ENCODE assay signal across 17 cellular contexts in genomic region chr4:15929555-15929954, GRCh38. TPM values are rescaled to one million over a fixed set of nuclear protein-coding genes. Genes with fewer than 3 reads are reported as not detected.
DNase-seq lines count a peak whose midpoint lies in the region; ATAC-seq and TF ChIP-seq lines count a peak whose summit lies in the region.
"Had no signal": no experiment of that assay in that cellular context is flagged by ENCODE, and none has a peak within 500 bp of the region (broad histone marks: within the 10 kb centered on the region; RNA-seq: fewer than 3 reads in every experiment).

No MANE protein-coding gene starts in this region.

- H3K4me3 Mint-ChIP-seq in activated CD8-positive, alpha-beta T cell treated with anti-CD3 and anti-CD28 coated beads for 36 hours, result no peak overlapping the region
- H3K4me3 Mint-ChIP-seq in activated CD8-positive, alpha-beta T cell treated with anti-CD3 and anti-CD28 coated beads, Interleukin-2, amount 10 ng/mL, durations not matched to agents 7 days and 5 days, result no peak overlapping the region
- no peak overlapping the region for H3K4me3 Mint-ChIP-seq in activated T-helper 17 cell treated with anti-CD3 and anti-CD28 coated beads, Interleukin-2, amount 50 U/mL, for 72 hours
- H3K4me3 Mint-ChIP-seq: CD4-positive, CD25-positive, alpha-beta regulatory T cell had no signal

- no peaks in the 10 kb centered on the region for H3K79me1 ChIP-seq in trophoblast cell (ENCODE audit: low read length)

- H3K79me2 ChIP-seq in trophoblast cell (ENCODE audit: control insufficient read depth, insufficient read depth, low read length, poor library complexity), result no peaks in the 10 kb centered on the region

- TF ChIP-seq EP300 in esophagus muscularis mucosa (IDR thresholded peaks at IDR 0.05), result no peak

- no peak for TF ChIP-seq CTCF in activated CD8-positive, alpha-beta T cell treated with anti-CD3 and anti-CD28 coated beads for 36 hours (IDR thresholded peaks at IDR 0.05)
- no peak for TF ChIP-seq CTCF in esophagus muscularis mucosa (IDR thresholded peaks at IDR 0.05)

- peak overlapping the region in 3 of 11 experiments; percentile 7 to 34 (median 12); a peak in 4 of 22 replicates for H3K9ac ChIP-seq in BLaER1 treated with 17β-estradiol and CSF1 and Interleukin-3, amounts not matched to agents 10 nM and 100 nM
- no peak overlapping the region for H3K9ac ChIP-seq in trophoblast cell (ENCODE audit: low read length)
- H3K9ac ChIP-seq: GM23248 had no signal

- H4K8ac ChIP-seq in trophoblast cell (ENCODE audit: low read depth, low read length), result no peak overlapping the region

- H2BK12ac ChIP-seq in trophoblast cell (ENCODE audit: low read length), result no peak overlapping the region

- no peaks in the 10 kb centered on the region for H4K20me1 ChIP-seq in BLaER1 treated with 17β-estradiol and CSF1 and Interleukin-3, amounts not matched to agents 10 nM and 100 nM

- peak overlapping the region in 9 of 11 experiments; percentile 67 to 84 (median 76); a peak in 19 of 22 replicates for H3K4me2 ChIP-seq in BLaER1 treated with 17β-estradiol and CSF1 and Interleukin-3, amounts not matched to agents 10 nM and 100 nM
- H3K4me2 ChIP-seq in trophoblast cell (ENCODE audit: low read length), result no peak overlapping the region

- POLR2A ChIA-PET in activated CD8-positive, alpha-beta T cell treated with anti-CD3 and anti-CD28 coated beads for 36 hours (lab: Charles Lee), result no interaction called here
- POLR2A ChIA-PET in activated CD8-positive, alpha-beta T cell treated with anti-CD3 and anti-CD28 coated beads, Interleukin-2, amount 10 ng/mL, durations not matched to agents 7 days and 5 days (lab: Charles Lee), result no interaction called here

- peaks cover 12 to 44% (median 36%) of the 10 kb centered on the region in 10 experiments for H3K4me1 ChIP-seq in BLaER1 treated with 17β-estradiol and CSF1 and Interleukin-3, amounts not matched to agents 10 nM and 100 nM
- H3K4me1 ChIP-seq in trophoblast cell (ENCODE audit: control insufficient read depth in 1 of 2, insufficient read depth in 2 of 2, low read length in 2 of 2) (peaks cover 4 to 6% of the 10 kb centered on the region in 2 experiments), esophagus muscularis mucosa (peaks cover 0 to 22% (median 19%) of the 10 kb centered on the region in 4 donors)
- H3K4me1 ChIP-seq: Caco-2, HAP-1 had no signal

- H3K14ac ChIP-seq in trophoblast cell (ENCODE audit: low read length), result no peak overlapping the region

- H2BK5ac ChIP-seq in trophoblast cell (ENCODE audit: low read depth, low read length, poor library complexity), result no peak overlapping the region

- no peaks in the 10 kb centered on the region for H3K9me3 Mint-ChIP-seq in activated CD8-positive, alpha-beta T cell treated with anti-CD3 and anti-CD28 coated beads for 36 hours
- H3K9me3 Mint-ChIP-seq in activated CD8-positive, alpha-beta T cell treated with anti-CD3 and anti-CD28 coated beads, Interleukin-2, amount 10 ng/mL, durations not matched to agents 7 days and 5 days (ENCODE audit: insufficient read depth), result no peaks in the 10 kb centered on the region
- H3K9me3 Mint-ChIP-seq in activated T-helper 17 cell treated with anti-CD3 and anti-CD28 coated beads, Interleukin-2, amount 50 U/mL, for 72 hours, result no peaks in the 10 kb centered on the region
- H3K9me3 Mint-ChIP-seq: CD4-positive, CD25-positive, alpha-beta regulatory T cell had no signal

- H4K12ac ChIP-seq in trophoblast cell (ENCODE audit: low read depth, low read length), result no peak overlapping the region

- peak; percentile 23 for DNase-seq in activated CD8-positive, alpha-beta T cell treated with anti-CD3 and anti-CD28 coated beads for 36 hours
- DNase-seq in activated CD8-positive, alpha-beta T cell treated with anti-CD3 and anti-CD28 coated beads, Interleukin-2, amount 10 ng/mL, durations not matched to agents 7 days and 5 days, result no peak
- DNase-seq in trophoblast cell, result peak; percentile 40 to 80
- no peak for DNase-seq in esophagus muscularis mucosa (ENCODE audit: extremely low spot score)
- DNase-seq in midbrain (lab: John Stamatoyannopoulos, UW), result no peak
- DNase-seq: 8988T; C1 segment of cervical spinal cord; Caco-2; CD4-positive, CD25-positive, alpha-beta regulatory T cell; GM23248 had no signal

- H3K27ac Mint-ChIP-seq in activated CD8-positive, alpha-beta T cell treated with anti-CD3 and anti-CD28 coated beads for 36 hours, result peak overlapping the region; percentile 36
- no peak overlapping the region for H3K27ac Mint-ChIP-seq in activated CD8-positive, alpha-beta T cell treated with anti-CD3 and anti-CD28 coated beads, Interleukin-2, amount 10 ng/mL, durations not matched to agents 7 days and 5 days
- no peak overlapping the region for H3K27ac Mint-ChIP-seq in activated T-helper 17 cell treated with anti-CD3 and anti-CD28 coated beads, Interleukin-2, amount 50 U/mL, for 72 hours
- H3K27ac Mint-ChIP-seq: CD4-positive, CD25-positive, alpha-beta regulatory T cell had no signal

- H3K9me3 ChIP-seq in BLaER1 treated with 17β-estradiol and CSF1 and Interleukin-3, amounts not matched to agents 10 nM and 100 nM (replicated peaks in 1 of 11), result peaks cover 7 to 32% (median 22%) of the 10 kb centered on the region in 11 experiments; a peak in 20 of 22 replicates
- peaks cover 2% of the 10 kb centered on the region for H3K9me3 ChIP-seq in trophoblast cell (ENCODE audit: insufficient read depth, low read depth, low read length)
- no peaks in the 10 kb centered on the region for H3K9me3 ChIP-seq in esophagus muscularis mucosa
- H3K9me3 ChIP-seq: Caco-2, HAP-1 had no signal

- no peak overlapping the region for H3K4ac ChIP-seq in trophoblast cell (ENCODE audit: low read depth, low read length)

- CTCF ChIA-PET in activated CD8-positive, alpha-beta T cell treated with anti-CD3 and anti-CD28 coated beads for 36 hours (lab: Charles Lee), result interaction anchor here (0.9 to 3.9 kb wide), 2 partner anchors 47 to 124 kb away, joined by 5 to 23 read pairs; no protein-coding TSS in a partner anchor
- CTCF ChIA-PET in activated CD8-positive, alpha-beta T cell treated with anti-CD3 and anti-CD28 coated beads, Interleukin-2, amount 10 ng/mL, durations not matched to agents 7 days and 5 days (lab: Charles Lee), result interaction anchor here (1.4 kb wide), 1 partner anchor 47 kb away, joined by 3 read pairs; no protein-coding TSS in a partner anchor

- no peaks in the 10 kb centered on the region for H3K36me3 ChIP-seq in BLaER1 treated with 17β-estradiol and CSF1 and Interleukin-3, amounts not matched to agents 10 nM and 100 nM
- H3K36me3 ChIP-seq in trophoblast cell (ENCODE audit: control insufficient read depth in 1 of 2, insufficient read depth in 2 of 2, low read length in 2 of 2), result no peaks in the 10 kb centered on the region
- H3K36me3 ChIP-seq in esophagus muscularis mucosa, result no peaks in the 10 kb centered on the region
- H3K36me3 ChIP-seq: HAP-1 had no signal

- no peak for TF ChIP-seq POLR2A in esophagus muscularis mucosa (IDR thresholded peaks at IDR 0.05; ENCODE audit: low read depth)

- H2BK120ac ChIP-seq in trophoblast cell (ENCODE audit: insufficient read depth, low read length, poor library complexity), result no peak overlapping the region

- ATAC-seq in activated CD8-positive, alpha-beta T cell treated with anti-CD3 and anti-CD28 coated beads for 36 hours, result peak; percentile 78
- no peak for ATAC-seq in activated CD8-positive, alpha-beta T cell treated with anti-CD3 and anti-CD28 coated beads, Interleukin-2, amount 10 ng/mL, durations not matched to agents 7 days and 5 days
- peak; percentile 35 for ATAC-seq in activated T-helper 17 cell treated with anti-CD3 and anti-CD28 coated beads, Interleukin-2, amount 50 U/mL, for 72 hours (replicated peaks)
- no peak for ATAC-seq in GM19467 (IDR thresholded peaks at IDR 0.05; ENCODE audit: unreplicated experiment)
- ATAC-seq: HepG2 had no signal

- H3K4me1 Mint-ChIP-seq in activated CD8-positive, alpha-beta T cell treated with anti-CD3 and anti-CD28 coated beads for 36 hours (ENCODE audit: low read depth), result peaks cover 19% of the 10 kb centered on the region
- H3K4me1 Mint-ChIP-seq in activated CD8-positive, alpha-beta T cell treated with anti-CD3 and anti-CD28 coated beads, Interleukin-2, amount 10 ng/mL, durations not matched to agents 7 days and 5 days (ENCODE audit: low read depth), result no peaks in the 10 kb centered on the region
- H3K4me1 Mint-ChIP-seq in activated T-helper 17 cell treated with anti-CD3 and anti-CD28 coated beads, Interleukin-2, amount 50 U/mL, for 72 hours, result no peaks in the 10 kb centered on the region
- H3K4me1 Mint-ChIP-seq: CD4-positive, CD25-positive, alpha-beta regulatory T cell had no signal

- H3K27me3 ChIP-seq in BLaER1 treated with 17β-estradiol and CSF1 and Interleukin-3, amounts not matched to agents 10 nM and 100 nM, result no peaks in the 10 kb centered on the region
- H3K27me3 ChIP-seq in trophoblast cell (ENCODE audit: insufficient read depth, low read length) (no peaks in the 10 kb centered on the region), esophagus muscularis mucosa (no peaks in the 10 kb centered on the region)

- H3K27me3 Mint-ChIP-seq in activated CD8-positive, alpha-beta T cell treated with anti-CD3 and anti-CD28 coated beads for 36 hours, result peaks cover 16% of the 10 kb centered on the region
- peaks cover 9% of the 10 kb centered on the region for H3K27me3 Mint-ChIP-seq in activated CD8-positive, alpha-beta T cell treated with anti-CD3 and anti-CD28 coated beads, Interleukin-2, amount 10 ng/mL, durations not matched to agents 7 days and 5 days (ENCODE audit: low read depth)
- peaks cover 36% of the 10 kb centered on the region for H3K27me3 Mint-ChIP-seq in activated T-helper 17 cell treated with anti-CD3 and anti-CD28 coated beads, Interleukin-2, amount 50 U/mL, for 72 hours

- intact Hi-C loops in activated CD8-positive, alpha-beta T cell treated with anti-CD3 and anti-CD28 coated beads for 36 hours (cut with micrococcal nuclease), result no loop called here
- intact Hi-C loops in esophagus muscularis mucosa (cut with DNase I), result no loop called here

- no peak overlapping the region for H3K18ac ChIP-seq in trophoblast cell (ENCODE audit: low read length)

- no peak overlapping the region for H2AFZ ChIP-seq in trophoblast cell (ENCODE audit: insufficient read depth, low read length, poor library complexity)
- H2AFZ ChIP-seq: GM23248 had no signal

- H3K4me3 ChIP-seq in BLaER1 treated with 17β-estradiol and CSF1 and Interleukin-3, amounts not matched to agents 10 nM and 100 nM, result no peak overlapping the region
- H3K4me3 ChIP-seq in trophoblast cell (ENCODE audit: low read depth, low read length), result no peak overlapping the region
- H3K4me3 ChIP-seq in esophagus muscularis mucosa, result no peak overlapping the region
- H3K4me3 ChIP-seq: GM23248, HAP-1 had no signal

- no peak overlapping the region for H3K23ac ChIP-seq in trophoblast cell (ENCODE audit: low read length)

- WGBS in trophoblast cell (ENCODE audit: extremely low coverage, insufficient coverage, insufficient read length), result no CpG with 5 or more reads among the region's 3 CpGs
- WGBS in esophagus muscularis mucosa, result 71% methylated on average over 3 of the region's 3 CpGs

- H2AK5ac ChIP-seq in trophoblast cell (ENCODE audit: low read length), result no peak overlapping the region

- no peaks in the 10 kb centered on the region for H3K36me3 Mint-ChIP-seq in activated CD8-positive, alpha-beta T cell treated with anti-CD3 and anti-CD28 coated beads for 36 hours (ENCODE audit: low read depth)
- no peaks in the 10 kb centered on the region for H3K36me3 Mint-ChIP-seq in activated CD8-positive, alpha-beta T cell treated with anti-CD3 and anti-CD28 coated beads, Interleukin-2, amount 10 ng/mL, durations not matched to agents 7 days and 5 days (ENCODE audit: low read depth)
- H3K36me3 Mint-ChIP-seq in activated T-helper 17 cell treated with anti-CD3 and anti-CD28 coated beads, Interleukin-2, amount 50 U/mL, for 72 hours (ENCODE audit: low read depth), result no peaks in the 10 kb centered on the region
- H3K36me3 Mint-ChIP-seq: CD4-positive, CD25-positive, alpha-beta regulatory T cell had no signal

- H4K91ac ChIP-seq in trophoblast cell (ENCODE audit: low read depth, low read length), result no peak overlapping the region

- peak overlapping the region in 6 of 11 experiments; percentile 45 to 75 (median 71); a peak in 11 of 22 replicates for H3K27ac ChIP-seq in BLaER1 treated with 17β-estradiol and CSF1 and Interleukin-3, amounts not matched to agents 10 nM and 100 nM
- no peak overlapping the region for H3K27ac ChIP-seq in trophoblast cell (ENCODE audit: low read depth, low read length)
- H3K27ac ChIP-seq in esophagus muscularis mucosa (replicated peaks in 1 of 4), result no peak overlapping the region
- H3K27ac ChIP-seq: GM23248 had no signal

RNA-seq across cellular contexts. Expression of gene FGFBP1, which starts 9.0 kb away (rescaled TPM):
- total RNA-seq in activated CD8-positive, alpha-beta T cell treated with anti-CD3 and anti-CD28 coated beads for 36 hours, result not detected
- total RNA-seq in activated CD8-positive, alpha-beta T cell treated with anti-CD3 and anti-CD28 coated beads, Interleukin-2, amount 10 ng/mL, durations not matched to agents 7 days and 5 days, result not detected
- not detected for total RNA-seq in activated T-helper 17 cell treated with anti-CD3 and anti-CD28 coated beads, Interleukin-2, amount 50 U/mL, for 72 hours
- polyA plus RNA-seq in trophoblast cell (2013), result 0.48 and 0.79 TPM in 2 replicates
- under 1 TPM in 3 of 4 donors, not detected in 1; 0.33 to 0.92 (median 0.52) TPM for total RNA-seq in esophagus muscularis mucosa
- total RNA-seq: A673; CD4-positive, CD25-positive, alpha-beta regulatory T cell; GM23248; HepG2 had no signal
- polyA plus RNA-seq: AG04450; CD4-positive, CD25-positive, alpha-beta regulatory T cell; GM23248; HepG2 had no signal

RNA-seq across cellular contexts. Expression of gene FGFBP2, which starts 33.4 kb away (rescaled TPM):
- total RNA-seq in activated CD8-positive, alpha-beta T cell treated with anti-CD3 and anti-CD28 coated beads for 36 hours, result 1 to 10 TPM; 6.3 to 8.2 TPM
- 10 to 100 TPM; 12.0 to 13.0 TPM for total RNA-seq in activated CD8-positive, alpha-beta T cell treated with anti-CD3 and anti-CD28 coated beads, Interleukin-2, amount 10 ng/mL, durations not matched to agents 7 days and 5 days
- 1 to 10 TPM in 1 of 2 donors, under 1 TPM in 1; 0.22 to 2.2 TPM for total RNA-seq in activated T-helper 17 cell treated with anti-CD3 and anti-CD28 coated beads, Interleukin-2, amount 50 U/mL, for 72 hours
- 0.64 and 0.93 TPM in 2 replicates for polyA plus RNA-seq in trophoblast cell (2013)
- 1 to 10 TPM; 2.8 to 6.7 (median 6.0) TPM for total RNA-seq in esophagus muscularis mucosa
- total RNA-seq: A673, GM23248, HepG2 had no signal
- polyA plus RNA-seq: AG04450, GM23248, HepG2 had no signal

Comparison
In these comparisons a context has a peak if more than half of its experiments do, and no peak if none do; other contexts are left out.
1. ATAC-seq: peak in activated CD8-positive, alpha-beta T cell treated with anti-CD3 and anti-CD28 coated beads for 36 hours (single experiment) and activated T-helper 17 cell treated with anti-CD3 and anti-CD28 coated beads, Interleukin-2, amount 50 U/mL, for 72 hours (single experiment); none in activated CD8-positive, alpha-beta T cell treated with anti-CD3 and anti-CD28 coated beads, Interleukin-2, amount 10 ng/mL, durations not matched to agents 7 days and 5 days (single experiment) and GM19467 (single experiment).
2. DNase-seq: peak in activated CD8-positive, alpha-beta T cell treated with anti-CD3 and anti-CD28 coated beads for 36 hours (single experiment) and trophoblast cell (2 of 2); none in activated CD8-positive, alpha-beta T cell treated with anti-CD3 and anti-CD28 coated beads, Interleukin-2, amount 10 ng/mL, durations not matched to agents 7 days and 5 days (single experiment), esophagus muscularis mucosa (single experiment) and midbrain (single experiment).
3. H3K27ac ChIP-seq: peak in BLaER1 treated with 17β-estradiol and CSF1 and Interleukin-3, amounts not matched to agents 10 nM and 100 nM (6 of 11); none in trophoblast cell (single experiment) and esophagus muscularis mucosa (0 of 4).